In the genomic region with DNA sequence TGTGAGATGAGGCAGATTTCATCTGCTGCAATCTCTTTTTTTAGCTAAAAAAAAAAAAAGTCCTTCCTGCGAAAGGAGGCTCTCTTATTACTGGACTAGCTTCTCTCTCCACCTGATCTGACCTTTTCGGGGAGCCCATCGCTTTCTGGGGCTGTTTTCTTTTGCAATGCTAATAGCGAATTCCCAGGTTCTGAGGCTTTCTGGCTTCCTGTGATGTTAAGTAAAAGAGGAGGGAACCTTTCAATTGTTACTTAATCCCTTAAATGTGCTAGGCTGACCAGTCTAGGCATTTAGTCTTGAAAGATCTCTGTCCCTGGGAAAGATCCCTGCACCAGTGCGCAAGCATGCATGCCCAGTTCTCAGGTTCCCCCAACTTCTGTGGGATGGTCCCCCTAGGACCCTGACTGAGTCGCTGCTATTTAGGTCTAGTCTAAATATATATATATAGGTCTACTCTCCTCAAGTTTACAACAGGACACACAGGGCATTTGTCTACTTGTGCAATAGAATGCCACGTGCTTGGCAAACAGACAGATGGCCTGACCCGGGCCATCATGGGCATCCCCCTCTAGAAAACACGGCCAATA, we compare ENCODE assay signal across 20 cellular contexts.
"Had no signal": no experiment of that assay in that cellular context is flagged by ENCODE, and none has a peak within 500 bp of the region (broad histone marks: within the 10 kb centered on the region; RNA-seq: fewer than 3 reads in every experiment).

No MANE protein-coding gene starts in this region.

- DNase-seq: activated CD4-positive, alpha-beta T cell treated with anti-CD3 and anti-CD28 coated beads, Interleukin-2, amount 10 ng/mL, durations not matched to agents 24 days and 14 days; activated CD8-positive, alpha-beta T cell treated with anti-CD3 and anti-CD28 coated beads, Interleukin-2, amount 10 ng/mL, durations not matched to agents 7 days and 5 days; activated naive CD4-positive, alpha-beta T cell treated with Interleukin-2 at 50 U/mL for 16 hours; activated naive CD8-positive, alpha-beta T cell treated with anti-CD3 and anti-CD28 coated beads, Interleukin-2, amount 10 ng/mL, durations not matched to agents 7 days and 5 days; activated T-cell treated with anti-CD3 and anti-CD28 coated beads, Interleukin-2, amount 50 U/mL, for 24 hours; amygdala; body of pancreas; caudate nucleus; dorsolateral prefrontal cortex; foreskin melanocyte; glutamatergic neuron; hypothalamus; midbrain; nephron progenitor cell; sigmoid colon; stimulated activated CD4-positive, alpha-beta T cell treated with anti-CD3 and anti-CD28 coated beads, Interleukin-4, amount 100 ng/mL, for 4 hours; T-cell; testis had no signal

- ATAC-seq: activated CD8-positive, alpha-beta T cell treated with anti-CD3 and anti-CD28 coated beads, Interleukin-2, amount 10 ng/mL, durations not matched to agents 7 days and 5 days; body of pancreas; left lobe of liver; stimulated activated memory B cell treated with anti-CD40 and anti-IgM and Interleukin-4, amounts not matched to agents 10 μg/mL and 1 μg/mL and 100 μg/mL, for 72 hours; T-cell had no signal

- H3K4me1 ChIP-seq: body of pancreas, testis had no signal

- H3K27ac ChIP-seq: body of pancreas, sigmoid colon, testis had no signal

- H3K9me3 ChIP-seq: body of pancreas, sigmoid colon, testis had no signal

- H3K4me3 ChIP-seq: body of pancreas, dorsolateral prefrontal cortex, sigmoid colon, testis had no signal

- H3K36me3 ChIP-seq: sigmoid colon had no signal

- H3K27me3 ChIP-seq: body of pancreas, testis had no signal
